ENCODE assay signal across 1 cellular context in genomic region chr1:170530972-170531757, GRCh38.
A peak's percentile ranks its signal among the peaks of the same experiment; 100 is the strongest.
TF ChIP-seq lines count a peak whose summit lies in the region.

No MANE protein-coding gene starts in this region.

TF ChIP-seq in K562, 482 proteins besides CTCF, POLR2A, EP300 and RAD21 (continued from another document and continues in another):
- TF ChIP-seq, protein P1, sequence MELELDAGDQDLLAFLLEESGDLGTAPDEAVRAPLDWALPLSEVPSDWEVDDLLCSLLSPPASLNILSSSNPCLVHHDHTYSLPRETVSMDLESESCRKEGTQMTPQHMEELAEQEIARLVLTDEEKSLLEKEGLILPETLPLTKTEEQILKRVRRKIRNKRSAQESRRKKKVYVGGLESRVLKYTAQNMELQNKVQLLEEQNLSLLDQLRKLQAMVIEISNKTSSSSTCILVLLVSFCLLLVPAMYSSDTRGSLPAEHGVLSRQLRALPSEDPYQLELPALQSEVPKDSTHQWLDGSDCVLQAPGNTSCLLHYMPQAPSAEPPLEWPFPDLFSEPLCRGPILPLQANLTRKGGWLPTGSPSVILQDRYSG (tag; conservative IDR thresholded peaks at IDR 0.05; ENCODE audit: low read depth) = no peak
- TF ChIP-seq CEBPG (CRISPR knock-in tag; IDR thresholded peaks at IDR 0.05) (no peak; the same call in 1 of the 2 replicates), CEBPG (tag; conservative IDR thresholded peaks at IDR 0.05 in 1 of 2, IDR thresholded peaks at IDR 0.05 in 1 of 2) (peak in 1 of 2 experiments; percentile 84; a peak in 3 of 4 replicates), CREB3L1 (IDR thresholded peaks at IDR 0.05; ENCODE audit: borderline replicate concordance, low read depth) (no peak), CHD4 (IDR thresholded peaks at IDR 0.05; ENCODE audit: insufficient read depth, insufficient replicate concordance, low read depth, low read length, poor library complexity, severe bottlenecking) (peak; percentile 60), CHD1 (IDR thresholded peaks at IDR 0.05; ENCODE audit: low read length) (no peak), TOE1 (IDR thresholded peaks at IDR 0.05; ENCODE audit: borderline replicate concordance) (no peak), TOE1 (CRISPR knock-in tag; IDR thresholded peaks at IDR 0.05; ENCODE audit: borderline replicate concordance, low read depth) (no peak), ERF (CRISPR knock-in tag; IDR thresholded peaks at IDR 0.05) (no peak), MGA (IDR thresholded peaks at IDR 0.05) (no peak), ZNF609 (CRISPR knock-in tag; IDR thresholded peaks at IDR 0.05; ENCODE audit: borderline replicate concordance) (no peak), ZMIZ1 (IDR thresholded peaks at IDR 0.05; ENCODE audit: low read depth in 2 of 2, low read length in 2 of 2) (no peak), ETV6 (IDR thresholded peaks at IDR 0.05; ENCODE audit: borderline replicate concordance in 1 of 2, low read depth in 2 of 2, low read length in 1 of 2) (no peak), ETV6 (CRISPR knock-in tag; IDR thresholded peaks at IDR 0.05; ENCODE audit: borderline replicate concordance) (no peak), TEAD4 (IDR thresholded peaks at IDR 0.05; ENCODE audit: low read length) (peak; percentile 22; the same call in 1 of the 2 replicates), TEAD4 (CRISPR knock-in tag; IDR thresholded peaks at IDR 0.05; ENCODE audit: borderline replicate concordance) (no peak), NR2C1 (IDR thresholded peaks at IDR 0.05) (no peak), NR2C1 (tag; IDR thresholded peaks at IDR 0.05) (no peak), MNT (conservative IDR thresholded peaks at IDR 0.05) (no peak), BRD4 (IDR thresholded peaks at IDR 0.05) (no peak), BCOR (IDR thresholded peaks at IDR 0.05) (0 out of 2 replicates have a peak, but pooled peaks have one; percentile 47)
- TF ChIP-seq, protein P2, sequence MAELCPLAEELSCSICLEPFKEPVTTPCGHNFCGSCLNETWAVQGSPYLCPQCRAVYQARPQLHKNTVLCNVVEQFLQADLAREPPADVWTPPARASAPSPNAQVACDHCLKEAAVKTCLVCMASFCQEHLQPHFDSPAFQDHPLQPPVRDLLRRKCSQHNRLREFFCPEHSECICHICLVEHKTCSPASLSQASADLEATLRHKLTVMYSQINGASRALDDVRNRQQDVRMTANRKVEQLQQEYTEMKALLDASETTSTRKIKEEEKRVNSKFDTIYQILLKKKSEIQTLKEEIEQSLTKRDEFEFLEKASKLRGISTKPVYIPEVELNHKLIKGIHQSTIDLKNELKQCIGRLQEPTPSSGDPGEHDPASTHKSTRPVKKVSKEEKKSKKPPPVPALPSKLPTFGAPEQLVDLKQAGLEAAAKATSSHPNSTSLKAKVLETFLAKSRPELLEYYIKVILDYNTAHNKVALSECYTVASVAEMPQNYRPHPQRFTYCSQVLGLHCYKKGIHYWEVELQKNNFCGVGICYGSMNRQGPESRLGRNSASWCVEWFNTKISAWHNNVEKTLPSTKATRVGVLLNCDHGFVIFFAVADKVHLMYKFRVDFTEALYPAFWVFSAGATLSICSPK (IDR thresholded peaks at IDR 0.05; ENCODE audit: borderline replicate concordance) = 0 out of 2 replicates have a peak, but pooled peaks have one; percentile 53
